35 cellular contexts compared by ENCODE assay signal in genomic region chr14:39040529-39040928, GRCh38.
"Had no signal": no experiment of that assay in that cellular context is flagged by ENCODE, and none has a peak within 500 bp of the region (broad histone marks: within the 10 kb centered on the region; RNA-seq: fewer than 3 reads in every experiment).

No MANE protein-coding gene starts in this region.

- DNase-seq: MG63, MM.1S, MV-4-11, NCI-H1048, NCI-H1092, NCI-H1092 treated with DMSO at 0.1 percent for 48 hours, NCI-H1105, NCI-H1105 treated with DMSO at 0.1 percent for 48 hours, NCI-H1417, NCI-H1417 treated with DMSO at 0.1 percent for 48 hours, NCI-H1436, NCI-H1436 treated with DMSO at 0.1 percent for 48 hours, NCI-H146, NCI-H1694, NCI-H1694 treated with DMSO at 0.1 percent for 48 hours, NCI-H187, NCI-H187 treated with DMSO at 0.1 percent for 48 hours, NCI-H1930, NCI-H2029, NCI-H2029 treated with DMSO at 0.1 percent for 48 hours, NCI-H2081, NCI-H2081 treated with DMSO at 0.1 percent for 48 hours, NCI-H2107, NCI-H2171, NCI-H2171 treated with DMSO at 0.1 percent for 48 hours, NCI-H2227 treated with DMSO at 0.1 percent for 48 hours, NCI-H226, NCI-H345, NCI-H446, NCI-H446 treated with DMSO at 0.1 percent for 48 hours, NCI-H510A, NCI-H510A treated with DMSO at 0.1 percent for 48 hours, NCI-H524, NCI-H524 treated with DMSO at 0.1 percent for 48 hours, NCI-H526 had no signal

- H3K4me3 ChIP-seq: MG63 had no signal

- H3K9me3 ChIP-seq: MG63 had no signal

- H3K27me3 ChIP-seq: MG63 had no signal
